Comparison of ENCODE assay signal across 8 cellular contexts in genomic region chr1:21673277-21673780, GRCh38. TPM values are rescaled to one million over a fixed set of nuclear protein-coding genes. Genes with fewer than 3 reads are reported as not detected.
DNase-seq lines count a peak whose midpoint lies in the region; ATAC-seq lines count a peak whose summit lies in the region.

No MANE protein-coding gene starts in this region.

- intact Hi-C loops in Right ventricle myocardium inferior (cut with DNase I) = no loop called here
- intact Hi-C loops in cardiac septum (cut with DNase I) = no loop called here

- ATAC-seq in Right ventricle myocardium inferior = peak; percentile 90
- peak; percentile 68 for ATAC-seq in left lobe of liver
- no peak for ATAC-seq in GM18868 (IDR thresholded peaks at IDR 0.05; ENCODE audit: unreplicated experiment)
- ATAC-seq in HG03571 (IDR thresholded peaks at IDR 0.05; ENCODE audit: unreplicated experiment) = no peak

- peak; percentile 86 for DNase-seq in Right ventricle myocardium inferior (ENCODE audit: missing footprints)
- no peak for DNase-seq in cardiac septum (ENCODE audit: low spot score)
- DNase-seq in anterior cingulate cortex (lab: John Stamatoyannopoulos, UW) = peak in 34 of 58 donors; percentile 28 to 84 (median 50)
- DNase-seq in left lobe of liver (ENCODE audit: low spot score) = peak; percentile 86
- no peak for DNase-seq in stimulated activated CD4-positive, alpha-beta T cell treated with anti-CD3 and anti-CD28 coated beads, Interleukin-4, amount 100 ng/mL, for 1 hour
- no peak for DNase-seq in GDM1 (lab: John Stamatoyannopoulos, UW)

RNA-seq across cellular contexts. Expression of gene RAP1GAP, which starts 4.2 kb away (rescaled TPM):
- total RNA-seq in Right ventricle myocardium inferior (4.5 TPM), cardiac septum (2.7 TPM), left lobe of liver (10.8 TPM)

Comparison
In these comparisons a context has a peak if more than half of its experiments do, and no peak if none do; other contexts are left out.
1. DNase-seq: peak in Right ventricle myocardium inferior (single experiment), anterior cingulate cortex (34 of 58) and left lobe of liver (single experiment); none in cardiac septum (single experiment), stimulated activated CD4-positive, alpha-beta T cell treated with anti-CD3 and anti-CD28 coated beads, Interleukin-4, amount 100 ng/mL, for 1 hour (single experiment) and GDM1 (single experiment).
2. ATAC-seq: peak in Right ventricle myocardium inferior (single experiment) and left lobe of liver (single experiment); none in GM18868 (single experiment) and HG03571 (single experiment).